Comparison of ENCODE assay signal across 19 cellular contexts in the genomic region with DNA sequence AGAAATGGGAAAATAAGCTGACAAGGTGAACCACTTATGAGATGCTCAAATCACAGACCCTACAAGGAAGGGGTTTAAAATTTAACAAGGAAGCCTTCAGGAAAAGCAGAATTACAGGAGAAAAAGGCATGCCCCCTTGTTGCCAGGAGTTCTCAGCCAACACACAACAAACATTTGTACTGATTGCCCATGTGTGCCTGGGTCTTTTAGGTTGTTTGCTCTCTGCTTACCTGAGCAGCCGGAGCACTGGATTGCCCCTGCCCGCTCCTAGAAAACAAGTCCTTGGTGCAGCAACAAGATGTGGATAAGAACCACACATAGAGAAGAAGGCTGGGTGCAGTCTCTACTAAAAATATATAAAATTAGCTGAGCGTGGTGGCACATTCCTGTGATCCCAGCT.
"Had no signal": no experiment of that assay in that cellular context is flagged by ENCODE, and none has a peak within 500 bp of the region (broad histone marks: within the 10 kb centered on the region; RNA-seq: fewer than 3 reads in every experiment).

No MANE protein-coding gene starts in this region.

- ATAC-seq: effector memory CD8-positive, alpha-beta T cell; gastroesophageal sphincter; natural killer cell had no signal

- H3K27ac ChIP-seq: ascending aorta, epithelial cell of prostate, gastroesophageal sphincter, right atrium auricular region, WERI-Rb-1 had no signal

- H3K9me3 Mint-ChIP-seq: activated naive CD4-positive, alpha-beta T cell treated with anti-CD3 and anti-CD28 coated beads, Interleukin-2, amount 10 ng/mL, durations not matched to agents 7 days and 5 days; activated T-helper 2 cell treated with anti-CD3 and anti-CD28 coated beads, Interferon-gamma antibody, Interleukin-2, Interleukin-4, amounts not matched to agents 10 μg/mL and 5 μg/mL and 100 μg/mL, durations not matched to agents 14 hours and 24 hours and 36 hours; effector memory CD8-positive, alpha-beta T cell; memory B cell; natural killer cell; T-helper 1 cell treated with Interleukin-12 subunit alpha and Interleukin-12 subunit beta and Interleukin-4 antibody, amounts not matched to agents 30 μg/mL and 1 μg/mL, for 36 hours had no signal

- H3K27me3 Mint-ChIP-seq: effector memory CD8-positive, alpha-beta T cell; memory B cell had no signal

- H3K9me3 ChIP-seq: ascending aorta, gastroesophageal sphincter, right atrium auricular region had no signal

- H3K27ac Mint-ChIP-seq: activated naive CD4-positive, alpha-beta T cell treated with anti-CD3 and anti-CD28 coated beads, Interleukin-2, amount 10 ng/mL, durations not matched to agents 7 days and 5 days; activated T-helper 2 cell treated with anti-CD3 and anti-CD28 coated beads, Interferon-gamma antibody, Interleukin-2, Interleukin-4, amounts not matched to agents 10 μg/mL and 5 μg/mL and 100 μg/mL, durations not matched to agents 14 hours and 24 hours and 36 hours; effector memory CD8-positive, alpha-beta T cell; memory B cell; natural killer cell; T-helper 1 cell treated with Interleukin-12 subunit alpha and Interleukin-12 subunit beta and Interleukin-4 antibody, amounts not matched to agents 30 μg/mL and 1 μg/mL, for 36 hours had no signal

- H3K36me3 Mint-ChIP-seq: activated naive CD4-positive, alpha-beta T cell treated with anti-CD3 and anti-CD28 coated beads, Interleukin-2, amount 10 ng/mL, durations not matched to agents 7 days and 5 days; natural killer cell had no signal

- DNase-seq: activated CD4-positive, alpha-beta T cell treated with anti-CD3 and anti-CD28 coated beads, Interleukin-2, amount 50 U/mL, for 48 hours; activated naive CD4-positive, alpha-beta T cell treated with anti-CD3 and anti-CD28 coated beads, Interleukin-2, amount 10 ng/mL, durations not matched to agents 7 days and 5 days; activated T-cell treated with anti-CD3 and anti-CD28 coated beads, Interleukin-2, amount 50 U/mL, for 1 hour; dermis blood vessel endothelial cell; effector memory CD8-positive, alpha-beta T cell; islet precursor cell; natural killer cell; nucleus accumbens; small intestine; stimulated activated CD4-positive, alpha-beta T cell treated with anti-CD3 and anti-CD28 coated beads, Interleukin-4, amount 100 ng/mL, for 24 hours; stimulated activated naive CD4-positive, alpha-beta T cell treated with Interleukin-2 at 50 U/mL for 16 hours; WERI-Rb-1 had no signal

- H3K4me3 Mint-ChIP-seq: activated naive CD4-positive, alpha-beta T cell treated with anti-CD3 and anti-CD28 coated beads, Interleukin-2, amount 10 ng/mL, durations not matched to agents 7 days and 5 days; effector memory CD8-positive, alpha-beta T cell; memory B cell; T-helper 1 cell treated with Interleukin-12 subunit alpha and Interleukin-12 subunit beta and Interleukin-4 antibody, amounts not matched to agents 30 μg/mL and 1 μg/mL, for 36 hours had no signal

- H3K4me3 ChIP-seq: ascending aorta, gastroesophageal sphincter, right atrium auricular region had no signal

- H3K27me3 ChIP-seq: ascending aorta, gastroesophageal sphincter, right atrium auricular region had no signal
